In genomic region chr13:110925023-110925608, GRCh38 we compare ENCODE assay signal across 1 cellular context.
TF ChIP-seq lines count a peak whose summit lies in the region.

No MANE protein-coding gene starts in this region.

TF ChIP-seq in HCT116, 20 proteins besides CTCF, POLR2A, EP300 and RAD21:
- TF ChIP-seq EZH2 (IDR thresholded peaks at IDR 0.05), result no peak
- TF ChIP-seq SRF (IDR thresholded peaks at IDR 0.05; ENCODE audit: low read depth), result peak; percentile 54; the same call in 1 of the 2 replicates
TF ChIP-seq in HCT116: peak in this region for 1.
